Comparison of ENCODE assay signal across 11 cellular contexts in genomic region chr17:49741692-49742076, GRCh38. TPM values are rescaled to one million over a fixed set of nuclear protein-coding genes. Genes with fewer than 3 reads are reported as not detected.
A peak's percentile ranks its signal among the peaks of the same experiment; 100 is the strongest.
DNase-seq lines count a peak whose midpoint lies in the region; ATAC-seq and TF ChIP-seq lines count a peak whose summit lies in the region.
"Had no signal": no experiment of that assay in that cellular context is flagged by ENCODE, and none has a peak within 500 bp of the region (broad histone marks: within the 10 kb centered on the region; RNA-seq: fewer than 3 reads in every experiment).

No MANE protein-coding gene starts in this region.

- H3K4me1 ChIP-seq in CD4-positive, alpha-beta memory T cell (ENCODE audit: insufficient read depth, low read length): peaks cover 97% of the 10 kb centered on the region
- H3K4me1 ChIP-seq in prostate gland (replicated peaks): no peaks in the 10 kb centered on the region

- POLR2A ChIA-PET in CD4-positive, alpha-beta memory T cell (lab: Charles Lee; ENCODE audit: partially characterized antibody): interaction anchor here (1.1 to 10.0 kb wide), 11 partner anchors 7 to 76 kb away, joined by 3 to 427 read pairs (median 6); partner anchors contain the start of genes FAM117A, KAT7, SLC35B1 and SPOP

- TF ChIP-seq POLR2A in prostate gland (IDR thresholded peaks at IDR 0.05) (no peak), lower leg skin (IDR thresholded peaks at IDR 0.05) (no peak)

- H3K36me3 ChIP-seq in CD4-positive, alpha-beta memory T cell (ENCODE audit: insufficient read depth, low read length): peaks cover 4% of the 10 kb centered on the region
- no peaks in the 10 kb centered on the region; the same call in 1 of the 2 replicates for H3K36me3 ChIP-seq in KOPT-K1 (ENCODE audit: insufficient read depth, low read length)
- no peaks in the 10 kb centered on the region for H3K36me3 ChIP-seq in prostate gland

- no peaks in the 10 kb centered on the region for H3K9me3 Mint-ChIP-seq in CD4-positive, alpha-beta memory T cell
- no peaks in the 10 kb centered on the region for H3K9me3 Mint-ChIP-seq in brain

- intact Hi-C loops in CD4-positive, alpha-beta memory T cell (cut with micrococcal nuclease): no loop called here
- intact Hi-C loops in prostate gland (cut with DNase I): no loop called here
- intact Hi-C loops in lower leg skin (cut with DNase I; ENCODE audit: low total_unique reads): no loop called here

- H3K9me3 ChIP-seq in CD4-positive, alpha-beta memory T cell (ENCODE audit: control insufficient read depth in 1 of 2, low read length in 2 of 2): no peaks in the 10 kb centered on the region
- no peaks in the 10 kb centered on the region for H3K9me3 ChIP-seq in KOPT-K1 (ENCODE audit: insufficient read depth, low read length, poor library complexity, severe bottlenecking)
- H3K9me3 ChIP-seq in prostate gland: no peaks in the 10 kb centered on the region

- peak overlapping the region; percentile 99 for H3K27ac ChIP-seq in CD4-positive, alpha-beta memory T cell (ENCODE audit: low read depth, low read length)
- peak overlapping the region; percentile 95 for H3K27ac ChIP-seq in KOPT-K1 (ENCODE audit: low read depth, low read length, poor library complexity, severe bottlenecking)
- peak overlapping the region; percentile 35 to 42 for H3K27ac ChIP-seq in prostate gland

- H3K27me3 Mint-ChIP-seq in CD4-positive, alpha-beta memory T cell: no peaks in the 10 kb centered on the region
- peaks cover 3% of the 10 kb centered on the region for H3K27me3 Mint-ChIP-seq in brain

- CTCF ChIA-PET in CD4-positive, alpha-beta memory T cell (lab: Charles Lee; ENCODE audit: partially characterized antibody): interaction anchor here (1.6 to 9.1 kb wide), 4 partner anchors 21 to 33 kb away, joined by 3 to 51 read pairs (median 10); partner anchors contain the start of genes FAM117A and SLC35B1

- H3K4me3 Mint-ChIP-seq in CD4-positive, alpha-beta memory T cell: peak overlapping the region; percentile 93 to 99 (median 97)
- no peak overlapping the region for H3K4me3 Mint-ChIP-seq in brain

- H3K4me3 ChIP-seq in CD4-positive, alpha-beta memory T cell (ENCODE audit: low read length in 2 of 2): peak overlapping the region; percentile 80 to 88
- H3K4me3 ChIP-seq in prostate gland (no peak overlapping the region), lower leg skin (ENCODE audit: low read depth, poor library complexity, severe bottlenecking) (no peak overlapping the region)

- WGBS in prostate gland: 62% methylated on average over 3 of the region's 3 CpGs
- 40 to 47% methylated on average over 3 of the region's 3 CpGs for WGBS in lower leg skin, 2 donors

- no peak for DNase-seq in CD4-positive, alpha-beta memory T cell
- no peak for DNase-seq in prostate gland (ENCODE audit: low spot score)
- DNase-seq in T-helper 9 cell: no peak
- DNase-seq in lower leg skin (ENCODE audit: low spot score in 2 of 2): no peak
- DNase-seq: activated CD8-positive, alpha-beta memory T cell treated with anti-CD3 and anti-CD28 coated beads, Interleukin-2, amount 50 U/mL, for 48 hours; effector CD4-positive, alpha-beta T cell; NCI-H2081 treated with DMSO at 0.1 percent for 48 hours had no signal

- no peak for TF ChIP-seq CTCF in brain (conservative IDR thresholded peaks at IDR 0.05)
- no peak for TF ChIP-seq CTCF in prostate gland (IDR thresholded peaks at IDR 0.05)
- no peak for TF ChIP-seq CTCF in lower leg skin (IDR thresholded peaks at IDR 0.05)

- H3K4me1 Mint-ChIP-seq in CD4-positive, alpha-beta memory T cell: peaks cover 71 to 98% (median 82%) of the 10 kb centered on the region in 4 donors
- peaks cover 32% of the 10 kb centered on the region for H3K4me1 Mint-ChIP-seq in brain

- ATAC-seq in GM21576 (IDR thresholded peaks at IDR 0.05; ENCODE audit: unreplicated experiment) (no peak), HG03460 (IDR thresholded peaks at IDR 0.05; ENCODE audit: unreplicated experiment) (no peak)

- peak overlapping the region; percentile 99 to 100 (median 100) for H3K27ac Mint-ChIP-seq in CD4-positive, alpha-beta memory T cell
- peak overlapping the region in 4 of 5 experiments; percentile 4 to 67 (median 22) for H3K27ac Mint-ChIP-seq in brain

- H3K36me3 Mint-ChIP-seq in CD4-positive, alpha-beta memory T cell: peaks cover 20 to 34% of the 10 kb centered on the region in 2 donors
- H3K36me3 Mint-ChIP-seq in brain: peaks cover 4% of the 10 kb centered on the region

- H3K27me3 ChIP-seq in CD4-positive, alpha-beta memory T cell (ENCODE audit: insufficient read depth, low read length): no peaks in the 10 kb centered on the region
- H3K27me3 ChIP-seq in prostate gland (replicated peaks; ENCODE audit: insufficient read depth): no peaks in the 10 kb centered on the region

RNA-seq across cellular contexts. Expression of gene FAM117A, which starts 22.2 kb away (rescaled TPM):
- 100 to 1,000 TPM in 1 of 2 experiments, 10 to 100 TPM in 1; 95.1 to 102 TPM for total RNA-seq in CD4-positive, alpha-beta memory T cell
- polyA plus RNA-seq in CD4-positive, alpha-beta memory T cell: 10 to 100 TPM; 61.2 to 73.4 TPM
- 13.0 TPM for polyA plus RNA-seq in brain (ENCODE audit: insufficient read depth, low read depth, low replicate concordance)
- total RNA-seq in prostate gland (10 to 100 TPM; 30.9 to 46.4 TPM), lower leg skin (10 to 100 TPM; 21.8 to 39.7 (median 26.4) TPM)

RNA-seq across cellular contexts. Expression of gene SLC35B1, which starts 33.9 kb away (rescaled TPM):
- 10 to 100 TPM; 48.4 to 52.1 TPM for total RNA-seq in CD4-positive, alpha-beta memory T cell
- polyA plus RNA-seq in CD4-positive, alpha-beta memory T cell: 10 to 100 TPM; 30.8 to 38.9 TPM
- polyA plus RNA-seq in brain (ENCODE audit: insufficient read depth, low read depth, low replicate concordance): 66.0 TPM
- 10 to 100 TPM; 31.0 to 81.0 TPM for total RNA-seq in prostate gland
- total RNA-seq in lower leg skin: 10 to 100 TPM; 31.0 to 40.1 (median 35.1) TPM

RNA-seq across cellular contexts. Expression of gene KAT7, which starts 46.8 kb away (rescaled TPM):
- 100 to 1,000 TPM; 115 to 120 TPM for total RNA-seq in CD4-positive, alpha-beta memory T cell
- 10 to 100 TPM; 37.6 to 55.3 TPM for polyA plus RNA-seq in CD4-positive, alpha-beta memory T cell
- polyA plus RNA-seq in brain (ENCODE audit: insufficient read depth, low read depth, low replicate concordance): 85.3 TPM
- total RNA-seq in prostate gland (10 to 100 TPM; 48.3 to 78.6 TPM), lower leg skin (10 to 100 TPM; 39.3 to 71.0 (median 51.7) TPM)

Comparison
In these comparisons a context has a peak if more than half of its experiments do, and no peak if none do; other contexts are left out.
1. H3K27ac ChIP-seq: peak in every context shown above with its lines; median percentile 99 in CD4-positive, alpha-beta memory T cell; 95 in KOPT-K1; 38 in prostate gland.
2. H3K4me3 ChIP-seq: peak in CD4-positive, alpha-beta memory T cell (2 of 2); none in prostate gland (0 of 2) and lower leg skin (single experiment).
3. H3K4me3 Mint-ChIP-seq: peak in CD4-positive, alpha-beta memory T cell (8 of 8); none in brain (0 of 5).